10 cellular contexts compared by ENCODE assay signal in the genomic region with DNA sequence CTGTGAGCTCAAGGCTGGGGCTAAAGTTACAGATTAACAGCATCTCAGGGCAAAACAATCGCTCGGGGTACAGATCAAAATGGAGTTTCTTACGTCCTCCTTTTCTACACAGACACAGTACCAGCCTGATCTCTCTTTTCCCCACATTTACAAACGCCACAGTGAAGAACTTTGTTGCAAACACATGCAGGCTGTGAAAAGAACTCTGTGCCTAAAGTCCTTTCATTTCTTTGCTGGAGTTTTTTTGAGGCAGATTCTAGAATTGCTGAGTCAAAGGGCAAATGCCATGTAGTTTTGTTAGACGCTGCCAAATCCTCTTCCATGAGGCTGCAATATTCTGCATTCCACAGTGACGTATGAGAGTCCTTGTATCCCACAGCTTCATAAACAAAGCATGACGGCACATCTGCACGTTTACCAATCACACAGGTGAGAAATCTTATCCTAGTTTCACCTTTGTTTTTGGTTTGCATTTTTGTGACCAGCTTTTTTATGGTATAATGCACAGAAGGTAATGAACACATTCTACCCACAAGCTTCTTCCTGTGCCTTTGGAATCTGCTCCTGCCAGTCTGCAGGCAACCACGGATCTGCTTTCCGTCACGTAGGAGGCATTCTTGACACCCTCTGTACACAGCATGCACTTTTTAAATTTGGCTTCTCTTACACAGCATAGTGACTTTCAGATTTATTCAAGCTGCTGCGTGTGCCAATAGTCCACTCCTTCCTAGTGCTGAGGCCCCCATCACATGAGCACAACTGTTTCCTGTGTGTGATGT. TPM values are rescaled to one million over a fixed set of nuclear protein-coding genes. Genes with fewer than 3 reads are reported as not detected.
DNase-seq lines count a peak whose midpoint lies in the region; ATAC-seq and TF ChIP-seq lines count a peak whose summit lies in the region.
"Had no signal": no experiment of that assay in that cellular context is flagged by ENCODE, and none has a peak within 500 bp of the region (broad histone marks: within the 10 kb centered on the region; RNA-seq: fewer than 3 reads in every experiment).

No MANE protein-coding gene starts in this region.

- CTCF ChIA-PET in AG04449 (lab: Yijun Ruan, JAX): no interaction called here

- TF ChIP-seq CTCF in AG04449 (IDR thresholded peaks at IDR 0.05; ENCODE audit: insufficient read depth, low read length, missing control alignments) (no peak), coronary artery (IDR thresholded peaks at IDR 0.05) (no peak)

- peak overlapping the region; percentile 6; the same call in 1 of the 2 replicates for H3K4me3 ChIP-seq in AG04449 (ENCODE audit: low read depth, low read length)
- no peak overlapping the region for H3K4me3 ChIP-seq in esophagus (ENCODE audit: low read depth in 1 of 2, low read length in 2 of 2)
- H3K4me3 ChIP-seq in muscle layer of duodenum (ENCODE audit: low read depth in 1 of 2, low read length in 2 of 2): no peak overlapping the region
- H3K4me3 ChIP-seq in coronary artery: no peak overlapping the region

- H3K36me3 ChIP-seq in esophagus (ENCODE audit: control insufficient read depth in 2 of 2, insufficient read depth in 2 of 2, low read length in 1 of 2): peaks cover 0 to 6% of the 10 kb centered on the region in 2 donors
- peaks cover 0 to 15% of the 10 kb centered on the region in 2 donors for H3K36me3 ChIP-seq in muscle layer of duodenum (ENCODE audit: control insufficient read depth in 1 of 2, insufficient read depth in 2 of 2, low read length in 2 of 2)

- H3K9me3 ChIP-seq in esophagus (ENCODE audit: control insufficient read depth in 2 of 2, insufficient read depth in 1 of 2, low read depth in 1 of 2, low read length in 1 of 2): no peaks in the 10 kb centered on the region
- H3K9me3 ChIP-seq in muscle layer of duodenum (ENCODE audit: control insufficient read depth in 1 of 2, low read length in 2 of 2): no peaks in the 10 kb centered on the region

- no peak for ATAC-seq in HG03571 (IDR thresholded peaks at IDR 0.05; ENCODE audit: unreplicated experiment)

- POLR2A ChIA-PET in AG04449 (lab: Yijun Ruan, JAX): no interaction called here

- H3K27me3 ChIP-seq in esophagus (ENCODE audit: control insufficient read depth in 1 of 2, insufficient read depth in 2 of 2, low read length in 2 of 2) (no peaks in the 10 kb centered on the region), muscle layer of duodenum (ENCODE audit: low read depth, low read length) (no peaks in the 10 kb centered on the region)

- DNase-seq in AG04449 (ENCODE audit: low read depth, low spot score) (peak; percentile 64), NCI-H2029 treated with DMSO at 0.1 percent for 48 hours (lab: John Stamatoyannopoulos, UW) (peak; percentile 82), mesenteric fat pad (ENCODE audit: low spot score) (no peak), coronary artery (ENCODE audit: low spot score) (no peak)
- DNase-seq in stimulated activated CD4-positive, alpha-beta T cell treated with anti-CD3 and anti-CD28 coated beads, Interleukin-4, amount 100 ng/mL, for 24 hours: no peak
- DNase-seq: activated CD8-positive, alpha-beta memory T cell treated with anti-CD3 and anti-CD28 coated beads for 24 hours; NCI-H2171 treated with DMSO at 0.1 percent for 48 hours had no signal

- H3K4me1 ChIP-seq in esophagus (ENCODE audit: control insufficient read depth in 2 of 2, insufficient read depth in 2 of 2, low read length in 1 of 2): peaks cover 0 to 2% of the 10 kb centered on the region in 2 donors
- peaks cover 0 to 8% of the 10 kb centered on the region in 2 donors for H3K4me1 ChIP-seq in muscle layer of duodenum (ENCODE audit: control insufficient read depth in 1 of 2, insufficient read depth in 2 of 2, low read length in 2 of 2)

- 50 to 60% methylated on average over 12 of the region's 12 CpGs for whole genome bisulfite sequencing in esophagus, 2 donors

- peak overlapping the region; percentile 9 to 42 for H3K27ac ChIP-seq in esophagus (ENCODE audit: low read depth in 2 of 2, low read length in 1 of 2)
- H3K27ac ChIP-seq in muscle layer of duodenum (ENCODE audit: low read length): peak overlapping the region; percentile 16
- peak overlapping the region in 1 of 2 donors; percentile 58 for H3K27ac ChIP-seq in coronary artery

RNA-seq across cellular contexts. Expression of a gene that starts 44.6 kb away (rescaled TPM):
- polyA plus RNA-seq in esophagus: 1 to 10 TPM; 5.0 to 6.3 TPM
- total RNA-seq in mesenteric fat pad: 45.7 TPM

Comparison
In these comparisons a context has a peak if more than half of its experiments do, and no peak if none do; other contexts are left out.
1. DNase-seq: peak in AG04449 (single experiment) and NCI-H2029 treated with DMSO at 0.1 percent for 48 hours (single experiment); none in mesenteric fat pad (single experiment), stimulated activated CD4-positive, alpha-beta T cell treated with anti-CD3 and anti-CD28 coated beads, Interleukin-4, amount 100 ng/mL, for 24 hours (single experiment) and coronary artery (single experiment).